16 cellular contexts compared by ENCODE assay signal in genomic region chr22:22119003-22119402, GRCh38.
A peak's percentile ranks its signal among the peaks of the same experiment; 100 is the strongest.
DNase-seq lines count a peak whose midpoint lies in the region; ATAC-seq and TF ChIP-seq lines count a peak whose summit lies in the region.
"Had no signal": no experiment of that assay in that cellular context is flagged by ENCODE, and none has a peak within 500 bp of the region (broad histone marks: within the 10 kb centered on the region; RNA-seq: fewer than 3 reads in every experiment).

No MANE protein-coding gene starts in this region.

- 93% methylated on average over 1 of the region's 1 CpG for WGBS in esophagus muscularis mucosa
- WGBS in SK-N-SH (ENCODE audit: low lambda C conversion rate): 64% methylated on average over 1 of the region's 1 CpG

- H3K4me2 ChIP-seq in DOHH2 (ENCODE audit: low read length) (peak overlapping the region; percentile 70), SK-N-SH (no peak overlapping the region)

- H4K20me1 ChIP-seq in DOHH2 (ENCODE audit: control insufficient read depth, insufficient read depth, low read depth, low read length): no peaks in the 10 kb centered on the region
- no peaks in the 10 kb centered on the region for H4K20me1 ChIP-seq in SK-N-SH (ENCODE audit: insufficient read depth)

- H3K79me2 ChIP-seq in DOHH2 (ENCODE audit: control insufficient read depth, low read length): peaks cover 4% of the 10 kb centered on the region
- no peaks in the 10 kb centered on the region for H3K79me2 ChIP-seq in SK-N-SH (ENCODE audit: insufficient read depth)

- H3K27me3 Mint-ChIP-seq in IgD-negative memory B cell: no peaks in the 10 kb centered on the region
- peaks cover 0 to 10% of the 10 kb centered on the region in 2 donors for H3K27me3 Mint-ChIP-seq in stimulated activated naive B cell treated with anti-CD40 and anti-IgM and Interleukin-4, amounts not matched to agents 10 μg/mL and 1 μg/mL and 100 μg/mL, for 72 hours

- no peak overlapping the region for H3K9ac ChIP-seq in SK-N-SH
- H3K9ac ChIP-seq: GM23248 had no signal

- no peaks in the 10 kb centered on the region for H3K36me3 ChIP-seq in DOHH2 (ENCODE audit: control insufficient read depth, low read length)
- no peaks in the 10 kb centered on the region for H3K36me3 ChIP-seq in esophagus muscularis mucosa
- no peaks in the 10 kb centered on the region for H3K36me3 ChIP-seq in SK-N-SH (replicated peaks in 1 of 2; ENCODE audit: control insufficient read depth in 1 of 2, insufficient read depth in 2 of 2, low read length in 1 of 2)

- H3F3A ChIP-seq in DOHH2 (ENCODE audit: control insufficient read depth, insufficient read depth) (peaks cover 4% of the 10 kb centered on the region), SK-N-SH (replicated peaks; ENCODE audit: insufficient read depth) (no peaks in the 10 kb centered on the region)

- H3K4me3 ChIP-seq in DOHH2 (ENCODE audit: low read length) (peak overlapping the region; percentile 74), esophagus muscularis mucosa (no peak overlapping the region), SK-N-SH (ENCODE audit: low read depth in 2 of 2, low read length in 1 of 2) (no peak overlapping the region)
- H3K4me3 ChIP-seq: GM23248 had no signal

- H3K36me3 Mint-ChIP-seq in IgD-negative memory B cell: no peaks in the 10 kb centered on the region
- H3K36me3 Mint-ChIP-seq in stimulated activated naive B cell treated with anti-CD40 and anti-IgM and Interleukin-4, amounts not matched to agents 10 μg/mL and 1 μg/mL and 100 μg/mL, for 72 hours: peaks cover 1 to 15% of the 10 kb centered on the region in 2 donors
- H3K36me3 Mint-ChIP-seq: CD4-positive, alpha-beta memory T cell had no signal

- TF ChIP-seq CTCF in DOHH2 (IDR thresholded peaks at IDR 0.05; ENCODE audit: low read depth, low read length, poor library complexity, severe bottlenecking) (no peak), esophagus muscularis mucosa (IDR thresholded peaks at IDR 0.05) (no peak), SK-N-SH (IDR thresholded peaks at IDR 0.05) (no peak)

- no peaks in the 10 kb centered on the region for H3K9me3 Mint-ChIP-seq in IgD-negative memory B cell
- H3K9me3 Mint-ChIP-seq in stimulated activated naive B cell treated with anti-CD40 and anti-IgM and Interleukin-4, amounts not matched to agents 10 μg/mL and 1 μg/mL and 100 μg/mL, for 72 hours: peaks cover 3 to 4% of the 10 kb centered on the region in 2 donors
- H3K9me3 Mint-ChIP-seq: CD4-positive, alpha-beta memory T cell had no signal

- no peak for TF ChIP-seq POLR2A in esophagus muscularis mucosa (IDR thresholded peaks at IDR 0.05; ENCODE audit: low read depth)

- no peak overlapping the region for H2AFZ ChIP-seq in SK-N-SH (ENCODE audit: low read depth)
- H2AFZ ChIP-seq: GM23248 had no signal

- H3K27me3 ChIP-seq in DOHH2 (ENCODE audit: control insufficient read depth, low read length) (no peaks in the 10 kb centered on the region), esophagus muscularis mucosa (peaks cover 0 to 63% (median 5%) of the 10 kb centered on the region in 4 donors), SK-N-SH (ENCODE audit: insufficient read depth) (no peaks in the 10 kb centered on the region; the same call in 1 of the 2 replicates)

- peak in 1 of 2 donors; percentile 46 for ATAC-seq in stimulated activated naive B cell treated with anti-CD40 and anti-IgM and Interleukin-4, amounts not matched to agents 10 μg/mL and 1 μg/mL and 100 μg/mL, for 72 hours (replicated peaks)

- CTCF ChIA-PET in SK-N-SH (lab: Yijun Ruan, JAX): interaction anchor here (0.7 to 0.8 kb wide), 3 partner anchors 8 to 147 kb away, joined by 3 to 6 read pairs (median 3); no protein-coding TSS in a partner anchor

- H3K9me2 ChIP-seq in DOHH2 (replicated peaks; ENCODE audit: control insufficient read depth, low read length): no peaks in the 10 kb centered on the region
- H3K9me2 ChIP-seq in SK-N-SH: no peaks in the 10 kb centered on the region

- peak overlapping the region; percentile 68 to 93 (median 92) for H3K4me3 Mint-ChIP-seq in IgD-negative memory B cell
- H3K4me3 Mint-ChIP-seq in stimulated activated naive B cell treated with anti-CD40 and anti-IgM and Interleukin-4, amounts not matched to agents 10 μg/mL and 1 μg/mL and 100 μg/mL, for 72 hours: peak overlapping the region; percentile 82 to 90
- H3K4me3 Mint-ChIP-seq: H9 had no signal

- DNase-seq in esophagus muscularis mucosa (ENCODE audit: extremely low spot score) (peak; percentile 57), NCI-H2029 (lab: John Stamatoyannopoulos, UW) (no peak), SK-N-SH (no peak), NCI-H1930 (lab: John Stamatoyannopoulos, UW) (no peak)
- no peak for DNase-seq in stimulated activated naive B cell treated with anti-CD40 and anti-IgM and Interleukin-4, amounts not matched to agents 10 μg/mL and 1 μg/mL and 100 μg/mL, for 72 hours
- DNase-seq: ACHN; CD4-positive, alpha-beta memory T cell; DMS153; DMS79 treated with DMSO at 0.1 percent for 48 hours; GDM1; GM23248; H9; IMR-90 had no signal

- intact Hi-C loops in esophagus muscularis mucosa (cut with DNase I): no loop called here

- H3K4me1 Mint-ChIP-seq in IgD-negative memory B cell: peaks cover 6 to 19% (median 9%) of the 10 kb centered on the region in 3 donors
- peaks cover 21 to 23% of the 10 kb centered on the region in 2 donors for H3K4me1 Mint-ChIP-seq in stimulated activated naive B cell treated with anti-CD40 and anti-IgM and Interleukin-4, amounts not matched to agents 10 μg/mL and 1 μg/mL and 100 μg/mL, for 72 hours
- H3K4me1 Mint-ChIP-seq: H9 had no signal

- TF ChIP-seq EP300 in esophagus muscularis mucosa (IDR thresholded peaks at IDR 0.05) (no peak), SK-N-SH (IDR thresholded peaks at IDR 0.05; ENCODE audit: borderline replicate concordance in 1 of 2, low read depth in 1 of 2, low read length in 1 of 2) (no peak)

- POLR2A ChIA-PET in SK-N-SH (lab: Yijun Ruan, JAX): no interaction called here

- H3K9me3 ChIP-seq in DOHH2 (ENCODE audit: control insufficient read depth, insufficient read depth, low read length) (no peaks in the 10 kb centered on the region), esophagus muscularis mucosa (no peaks in the 10 kb centered on the region), SK-N-SH (no peaks in the 10 kb centered on the region)

- H3K4me1 ChIP-seq in DOHH2 (ENCODE audit: control insufficient read depth, low read length) (peaks cover 13% of the 10 kb centered on the region), esophagus muscularis mucosa (peaks cover 0 to 8% (median 3%) of the 10 kb centered on the region in 4 donors), SK-N-SH (ENCODE audit: control insufficient read depth in 1 of 2, insufficient read depth in 2 of 2, low read depth in 1 of 2, low read length in 1 of 2) (no peaks in the 10 kb centered on the region)

- peak overlapping the region; percentile 64 to 89 (median 78) for H3K27ac Mint-ChIP-seq in IgD-negative memory B cell
- peak overlapping the region; percentile 91 for H3K27ac Mint-ChIP-seq in stimulated activated naive B cell treated with anti-CD40 and anti-IgM and Interleukin-4, amounts not matched to agents 10 μg/mL and 1 μg/mL and 100 μg/mL, for 72 hours
- H3K27ac Mint-ChIP-seq: CD4-positive, alpha-beta memory T cell; H9 had no signal

- no peak for TF ChIP-seq RAD21 in SK-N-SH (IDR thresholded peaks at IDR 0.05; ENCODE audit: low read length)

- H3K27ac ChIP-seq in DOHH2 (ENCODE audit: low read depth, low read length) (peak overlapping the region; percentile 50; the same call in 1 of the 2 replicates), esophagus muscularis mucosa (replicated peaks in 1 of 4) (no peak overlapping the region), SK-N-SH (ENCODE audit: low read depth in 2 of 2, low read length in 1 of 2) (no peak overlapping the region)
- H3K27ac ChIP-seq: C4-2B, GM23248 had no signal

TF ChIP-seq in SK-N-SH, 30 proteins besides CTCF, POLR2A, EP300 and RAD21:
- TF ChIP-seq USF1 (IDR thresholded peaks at IDR 0.05; ENCODE audit: borderline replicate concordance, low read depth): no peak
- TF ChIP-seq IRF3 (IDR thresholded peaks at IDR 0.05; ENCODE audit: low read depth, low read length): no peak
- TF ChIP-seq FOSL2 (IDR thresholded peaks at IDR 0.05; ENCODE audit: borderline replicate concordance, low read depth): no peak
- no peak for TF ChIP-seq RFX5 (IDR thresholded peaks at IDR 0.05; ENCODE audit: low read length)
- no peak for TF ChIP-seq TCF12 (IDR thresholded peaks at IDR 0.05)
- TF ChIP-seq POLR2AphosphoS5 (IDR thresholded peaks at IDR 0.05; ENCODE audit: low read depth, low read length): no peak
